1 cellular context compared by ENCODE assay signal in genomic region chr12:54357802-54358619, GRCh38.
TF ChIP-seq lines count a peak whose summit lies in the region.

No MANE protein-coding gene starts in this region.

TF ChIP-seq in K562, 482 proteins besides CTCF, POLR2A, EP300 and RAD21 (continued from another document and continues in another):
- TF ChIP-seq ARID4B (CRISPR knock-in tag; IDR thresholded peaks at IDR 0.05) (no peak), ZNF3 (CRISPR knock-in tag; IDR thresholded peaks at IDR 0.05) (no peak), BDP1 (IDR thresholded peaks at IDR 0.05; ENCODE audit: insufficient read depth, insufficient read length) (no peak), MAX (CRISPR knock-in tag; IDR thresholded peaks at IDR 0.05) (no peak), HMBOX1 (IDR thresholded peaks at IDR 0.05) (no peak), BRD9 (IDR thresholded peaks at IDR 0.05; ENCODE audit: low read depth, partially characterized antibody) (peak; percentile 65), MCM5 (IDR thresholded peaks at IDR 0.05; ENCODE audit: low read depth) (no peak), ZKSCAN3 (CRISPR knock-in tag; IDR thresholded peaks at IDR 0.05) (no peak), LARP7 (IDR thresholded peaks at IDR 0.05) (peak; percentile 79; the same call in 1 of the 2 replicates), FOXO4 (CRISPR knock-in tag; IDR thresholded peaks at IDR 0.05) (no peak), NKRF (IDR thresholded peaks at IDR 0.05; ENCODE audit: borderline replicate concordance) (no peak), PRDM10 (IDR thresholded peaks at IDR 0.05; ENCODE audit: partially characterized antibody) (peak; percentile 97), THRB (CRISPR knock-in tag; conservative IDR thresholded peaks at IDR 0.05) (no peak), CBX3 (IDR thresholded peaks at IDR 0.05; ENCODE audit: borderline replicate concordance in 1 of 2, low read length in 2 of 2) (no peak), SPI1 (IDR thresholded peaks at IDR 0.05; ENCODE audit: borderline replicate concordance, low read depth, low read length) (no peak), NBN (IDR thresholded peaks at IDR 0.05; ENCODE audit: low read depth) (peak; percentile 66; the same call in 1 of the 2 replicates), C11orf30 (IDR thresholded peaks at IDR 0.05; ENCODE audit: low read depth) (no peak), TFAM (CRISPR knock-in tag; conservative IDR thresholded peaks at IDR 0.05) (no peak), SNIP1 (IDR thresholded peaks at IDR 0.05; ENCODE audit: low read depth) (peak; percentile 18; the same call in 1 of the 2 replicates), ERF (CRISPR knock-in tag; IDR thresholded peaks at IDR 0.05) (no peak), CHD4 (IDR thresholded peaks at IDR 0.05; ENCODE audit: insufficient read depth, insufficient replicate concordance, low read depth, low read length, poor library complexity, severe bottlenecking) (no peak), ZBTB26 (CRISPR knock-in tag; IDR thresholded peaks at IDR 0.05) (0 out of 2 replicates have a peak, but pooled peaks have one; percentile 20), KDM2B (CRISPR knock-in tag; IDR thresholded peaks at IDR 0.05) (no peak), MLLT1 (IDR thresholded peaks at IDR 0.05) (peak; percentile 88 to 90), BACH1 (tag; IDR thresholded peaks at IDR 0.05) (no peak), ZNF589 (CRISPR knock-in tag; IDR thresholded peaks at IDR 0.05; ENCODE audit: low read depth) (no peak), SNRNP70 (optimal IDR thresholded peaks at IDR 0.05; ENCODE audit: low read depth, low read length) (no peak), ETS1 (conservative IDR thresholded peaks at IDR 0.05; ENCODE audit: control insufficient read depth, low read depth, low read length) (no peak), SP2 (IDR thresholded peaks at IDR 0.05; ENCODE audit: extremely low read depth, low read depth, low read length, poor library complexity, severe bottlenecking) (no peak), ETV1 (tag; conservative IDR thresholded peaks at IDR 0.05; ENCODE audit: low read depth) (no peak), ARNT (IDR thresholded peaks at IDR 0.05) (no peak), PBX2 (CRISPR knock-in tag; IDR thresholded peaks at IDR 0.05; ENCODE audit: low read depth) (no peak), PBX2 (tag; conservative IDR thresholded peaks at IDR 0.05; ENCODE audit: low read depth) (no peak), TAL1 (IDR thresholded peaks at IDR 0.05) (no peak; the same call in 1 of the 2 replicates), USF1 (CRISPR knock-in tag; IDR thresholded peaks at IDR 0.05) (no peak)
